ENCODE assay signal across 8 cellular contexts in genomic region chr6:73969982-73970960, GRCh38.
DNase-seq lines count a peak whose midpoint lies in the region; ATAC-seq and TF ChIP-seq lines count a peak whose summit lies in the region.

No MANE protein-coding gene starts in this region.

- H3K36me3 ChIP-seq in colonic mucosa (no peaks in the 10 kb centered on the region), lower lobe of right lung (no peaks in the 10 kb centered on the region)

- no peaks in the 10 kb centered on the region for H3K4me1 ChIP-seq in colonic mucosa
- no peaks in the 10 kb centered on the region for H3K4me1 ChIP-seq in lower lobe of right lung

- peak; percentile 64 for ATAC-seq in GM18502 (IDR thresholded peaks at IDR 0.05; ENCODE audit: poor library complexity, unreplicated experiment)
- peak in 1 of 2 donors; percentile 51 for ATAC-seq in lower lobe of right lung
- ATAC-seq in HG03095 (IDR thresholded peaks at IDR 0.05; ENCODE audit: unreplicated experiment): no peak
- no peak for ATAC-seq in HG03108 (IDR thresholded peaks at IDR 0.05; ENCODE audit: unreplicated experiment)

- H3K27me3 ChIP-seq in colonic mucosa (no peaks in the 10 kb centered on the region), lower lobe of right lung (ENCODE audit: low read depth) (no peaks in the 10 kb centered on the region)

- in situ Hi-C loops in ACHN (cut with HindIII; ENCODE audit: low pct_ligation_motif_present, low pct_unique_long_range_greater_than_20kb, low sequenced_read_pairs): no loop called here

- peak; percentile 35 for TF ChIP-seq CTCF in colonic mucosa (IDR thresholded peaks at IDR 0.05)
- TF ChIP-seq CTCF in lower lobe of right lung (IDR thresholded peaks at IDR 0.05): peak; percentile 41

- no peak overlapping the region for H3K27ac Mint-ChIP-seq in immature natural killer cell

- no peak overlapping the region for H3K27ac ChIP-seq in colonic mucosa
- no peak overlapping the region for H3K27ac ChIP-seq in lower lobe of right lung

- H3K9me3 ChIP-seq in colonic mucosa (no peaks in the 10 kb centered on the region), lower lobe of right lung (no peaks in the 10 kb centered on the region)

- intact Hi-C loops in colonic mucosa (cut with DNase I) (no loop called here), lower lobe of right lung (cut with DNase I) (no loop called here)

- no peak overlapping the region for H3K9ac ChIP-seq in colonic mucosa (ENCODE audit: low read depth in 2 of 2, low read length in 2 of 2)

- H3K4me3 Mint-ChIP-seq in immature natural killer cell: no peak overlapping the region

- no peak overlapping the region for H3K4me3 ChIP-seq in colonic mucosa
- no peak overlapping the region for H3K4me3 ChIP-seq in lower lobe of right lung

- DNase-seq in ACHN (peak; percentile 60), NCI-H2171 (lab: John Stamatoyannopoulos, UW) (peak; percentile 1), colonic mucosa (no peak), lower lobe of right lung (no peak), immature natural killer cell (no peak)

- peaks cover 0 to 6% (median 0%) of the 10 kb centered on the region in 6 donors for H3K9me3 Mint-ChIP-seq in immature natural killer cell

- H3K36me3 Mint-ChIP-seq in immature natural killer cell: no peaks in the 10 kb centered on the region

- peaks cover 2 to 6% (median 3%) of the 10 kb centered on the region in 3 donors for H3K27me3 Mint-ChIP-seq in immature natural killer cell (ENCODE audit: low read depth in 3 of 3)

- no peaks in the 10 kb centered on the region for H3K4me1 Mint-ChIP-seq in immature natural killer cell

Comparison
In these comparisons a context has a peak if more than half of its experiments do, and no peak if none do; other contexts are left out.
1. DNase-seq: peak in ACHN (single experiment) and NCI-H2171 (single experiment); none in colonic mucosa (single experiment), lower lobe of right lung (single experiment) and immature natural killer cell (0 of 3).